In genomic region chr10:119452396-119452795, GRCh38 we compare ENCODE assay signal across 23 cellular contexts.
"Had no signal": no experiment of that assay in that cellular context is flagged by ENCODE, and none has a peak within 500 bp of the region (broad histone marks: within the 10 kb centered on the region; RNA-seq: fewer than 3 reads in every experiment).

No MANE protein-coding gene starts in this region.

- H3K4me1 Mint-ChIP-seq: immature natural killer cell had no signal

- H3K27me3 Mint-ChIP-seq: memory B cell had no signal

- H3K27ac Mint-ChIP-seq: immature natural killer cell, memory B cell had no signal

- DNase-seq: dermis blood vessel endothelial cell; effector CD4-positive, alpha-beta T cell; effector memory CD4-positive, alpha-beta T cell; foreskin keratinocyte; hypothalamus; immature natural killer cell; islet precursor cell; kidney; kidney glomerular epithelial cell; left colon; left ventricle myocardium inferior; mammary epithelial cell; mesendoderm; midbrain had no signal

- H3K4me3 Mint-ChIP-seq: immature natural killer cell, memory B cell had no signal

- H3K9me3 ChIP-seq: esophagus muscularis mucosa, gastroesophageal sphincter, heart left ventricle, left ventricle myocardium inferior had no signal

- H3K9me3 Mint-ChIP-seq: immature natural killer cell, memory B cell had no signal

- H3K4me3 ChIP-seq: coronary artery, dorsolateral prefrontal cortex, esophagus muscularis mucosa, gastroesophageal sphincter, heart left ventricle, hepatocyte, left ventricle myocardium inferior, lung had no signal

- H3K27ac ChIP-seq: coronary artery, dorsolateral prefrontal cortex, esophagus muscularis mucosa, foreskin keratinocyte, gastroesophageal sphincter, heart left ventricle, hepatocyte, left ventricle myocardium inferior had no signal

- H3K27me3 ChIP-seq: dorsolateral prefrontal cortex, esophagus muscularis mucosa, foreskin keratinocyte, gastroesophageal sphincter, heart left ventricle, hepatocyte had no signal

- ATAC-seq: foreskin keratinocyte, gastroesophageal sphincter, heart left ventricle, left colon, left lobe of liver had no signal
